Comparison of ENCODE assay signal across 21 cellular contexts in the genomic region with DNA sequence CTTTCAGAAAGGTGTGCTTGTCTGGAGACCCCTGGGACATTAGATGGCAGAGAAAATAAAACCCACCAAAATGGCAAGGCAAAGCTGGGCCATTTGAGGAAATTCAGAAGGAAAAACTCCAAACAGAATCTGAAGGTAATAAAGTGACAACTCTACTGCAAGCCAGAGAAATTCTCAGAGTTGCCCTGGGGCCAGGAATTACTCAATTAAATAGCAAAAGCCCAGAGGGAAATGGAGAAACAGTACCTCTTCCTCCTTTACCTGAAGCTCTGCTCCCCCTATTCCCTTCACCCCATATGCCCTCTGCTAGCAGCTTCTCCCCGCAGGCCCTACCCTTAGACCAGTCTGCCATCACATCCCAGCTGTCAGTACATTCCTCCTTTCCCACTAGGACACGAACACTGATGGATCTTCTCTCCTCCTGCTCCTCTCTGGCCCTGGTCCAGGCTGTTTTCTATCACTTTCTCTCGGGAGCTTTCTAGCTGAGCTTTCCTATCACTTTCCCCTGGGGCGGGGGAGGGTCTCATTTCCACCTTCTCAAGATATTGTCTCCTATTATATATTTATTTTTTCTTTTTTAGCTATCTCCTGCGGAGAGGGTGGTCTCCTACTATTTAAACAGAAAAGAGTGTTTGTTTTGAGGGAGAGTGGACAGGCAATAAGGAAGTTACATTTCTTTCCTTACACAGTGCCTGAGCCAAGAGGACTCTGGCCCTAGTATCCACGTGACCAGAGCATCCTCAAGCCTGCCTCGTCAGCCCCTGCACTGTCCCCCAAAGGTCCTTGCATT. TPM values are rescaled to one million over a fixed set of nuclear protein-coding genes. Genes with fewer than 3 reads are reported as not detected.
DNase-seq lines count a peak whose midpoint lies in the region; ATAC-seq and TF ChIP-seq lines count a peak whose summit lies in the region.
"Had no signal": no experiment of that assay in that cellular context is flagged by ENCODE, and none has a peak within 500 bp of the region (broad histone marks: within the 10 kb centered on the region; RNA-seq: fewer than 3 reads in every experiment).

No MANE protein-coding gene starts in this region.

- ATAC-seq in HG02938 (IDR thresholded peaks at IDR 0.05; ENCODE audit: unreplicated experiment) (no peak), GM21619 (IDR thresholded peaks at IDR 0.05; ENCODE audit: unreplicated experiment) (no peak)
- ATAC-seq: activated CD8-positive, alpha-beta T cell treated with anti-CD3 and anti-CD28 coated beads, Interleukin-2, amount 10 ng/mL, durations not matched to agents 7 days and 5 days; gastroesophageal sphincter; left cardiac atrium had no signal

- TF ChIP-seq CTCF in 22Rv1 (IDR thresholded peaks at IDR 0.05) = no peak

- peak overlapping the region; percentile 50; the same call in 1 of the 2 replicates for H3K27ac ChIP-seq in 22Rv1
- H3K27ac ChIP-seq: ascending aorta, gastroesophageal sphincter, KMS-11 had no signal

- DNase-seq in DMS53 (lab: John Stamatoyannopoulos, UW) = peak; percentile 53
- peak; percentile 30 for DNase-seq in NCI-H446 treated with DMSO at 0.1 percent for 48 hours (lab: John Stamatoyannopoulos, UW)
- DNase-seq in mucosa of gallbladder (ENCODE audit: low spot score) = peak; percentile 37
- no peak for DNase-seq in activated gamma-delta T cell treated with Interleukin-2 at 50 U/mL for 16 hours
- DNase-seq in NCI-H510A treated with DMSO at 0.1 percent for 48 hours (lab: John Stamatoyannopoulos, UW) = no peak
- DNase-seq: activated CD4-positive, CD25-positive, alpha-beta regulatory T cell; activated CD8-positive, alpha-beta T cell treated with anti-CD3 and anti-CD28 coated beads, Interleukin-2, amount 10 ng/mL, durations not matched to agents 7 days and 5 days; activated naive CD4-positive, alpha-beta T cell treated with anti-CD3 and anti-CD28 coated beads, Interleukin-2, amount 50 U/mL, for 16 hours; activated T-cell treated with anti-CD3 and anti-CD28 coated beads, Interleukin-2, amount 50 U/mL, for 24 hours; effector CD8-positive, alpha-beta T cell; H9; left cardiac atrium; NCI-H774; stimulated activated CD4-positive, alpha-beta T cell treated with anti-CD3 and anti-CD28 coated beads, Interleukin-12 subunit alpha, Interleukin-12 subunit beta, amount 100 ng/mL, for 4 hours; T-helper 2 cell had no signal

RNA-seq across cellular contexts. Expression of a gene that starts 47.7 kb away (rescaled TPM):
- 23.8 TPM for total RNA-seq in mucosa of gallbladder

Comparison
In these comparisons a context has a peak if more than half of its experiments do, and no peak if none do; other contexts are left out.
1. DNase-seq: peak in DMS53 (single experiment), NCI-H446 treated with DMSO at 0.1 percent for 48 hours (single experiment) and mucosa of gallbladder (single experiment); none in activated gamma-delta T cell treated with Interleukin-2 at 50 U/mL for 16 hours (single experiment) and NCI-H510A treated with DMSO at 0.1 percent for 48 hours (single experiment).